25 cellular contexts compared by ENCODE assay signal in genomic region chr9:124506433-124506832, GRCh38. TPM values are rescaled to one million over a fixed set of nuclear protein-coding genes. Genes with fewer than 3 reads are reported as not detected.
DNase-seq lines count a peak whose midpoint lies in the region; ATAC-seq, FAIRE-seq and TF ChIP-seq lines count a peak whose summit lies in the region.
"Had no signal": no experiment of that assay in that cellular context is flagged by ENCODE, and none has a peak within 500 bp of the region (broad histone marks: within the 10 kb centered on the region; RNA-seq: fewer than 3 reads in every experiment).

No MANE protein-coding gene starts in this region.

- no peak overlapping the region for H3K14ac ChIP-seq in IMR-90 (replicated peaks; ENCODE audit: low read depth, low read length)
- H3K14ac ChIP-seq in H1 (ENCODE audit: insufficient read length), result no peak overlapping the region
- H3K14ac ChIP-seq in neuronal stem cell (ENCODE audit: low read length), result peak overlapping the region; percentile 5

- H3K9me3 ChIP-seq in IMR-90 (ENCODE audit: control insufficient read depth, insufficient read depth, low read length) (peaks cover 6% of the 10 kb centered on the region), H1 (ENCODE audit: insufficient read depth in 2 of 2, low read depth in 1 of 2, low read length in 1 of 2) (no peaks in the 10 kb centered on the region; a peak in 1 of 4 replicates), neuronal stem cell (replicated peaks in 1 of 2; ENCODE audit: control insufficient read depth in 2 of 2, insufficient read depth in 1 of 2, low read depth in 1 of 2, low read length in 2 of 2) (peaks cover 0 to 4% of the 10 kb centered on the region in 2 donors)
- H3K9me3 ChIP-seq: BLaER1 had no signal

- H2AK9ac ChIP-seq in IMR-90 (replicated peaks; ENCODE audit: low read depth, low read length, poor library complexity), result no peak overlapping the region

- WGBS in IMR-90 (ENCODE audit: extremely low coverage in 2 of 2, insufficient read length in 1 of 2), 2 experiments, result 88% methylated on average over 3 of the region's 8 CpGs; no CpG with 5 or more reads in 1 of the 2 experiments
- WGBS in H1 (ENCODE audit: extremely low coverage in 1 of 2, insufficient coverage in 1 of 2, insufficient read length in 1 of 2, insufficient replicate concordance in 2 of 2, low coverage in 1 of 2, low lambda C conversion rate in 2 of 2, missing lambda C conversion rate in 1 of 2), 2 experiments, result 81% methylated on average over 8 of the region's 8 CpGs; no CpG with 5 or more reads in 1 of the 2 experiments
- WGBS in neuronal stem cell (ENCODE audit: extremely low coverage in 2 of 2, insufficient read length in 2 of 2, insufficient replicate concordance in 1 of 2), 2 donors, result no CpG with 5 or more reads among the region's 8 CpGs

- TF ChIP-seq RAD21 in IMR-90 (IDR thresholded peaks at IDR 0.05; ENCODE audit: low read length) (no peak), H1 (IDR thresholded peaks at IDR 0.05 in 1 of 2, conservative IDR thresholded peaks at IDR 0.05 in 1 of 2; ENCODE audit: low read depth in 2 of 2, low read length in 2 of 2) (no peak)

- H3K79me2 ChIP-seq in H1 (ENCODE audit: control insufficient read depth in 1 of 2, insufficient read depth in 2 of 2, low read length in 2 of 2), result no peaks in the 10 kb centered on the region

- CTCF ChIA-PET in IMR-90 (lab: Yijun Ruan, JAX), result no interaction called here
- CTCF ChIA-PET in H1 (lab: Charles Lee; ENCODE audit: partially characterized antibody), result interaction anchor here (0.7 to 2.0 kb wide), 11 partner anchors 12 to 237 kb away, joined by 3 to 12 read pairs (median 6); no protein-coding TSS in a partner anchor

- TF ChIP-seq POLR2A in IMR-90 (IDR thresholded peaks at IDR 0.05; ENCODE audit: low read depth, low read length) (no peak), H1 (IDR thresholded peaks at IDR 0.05; ENCODE audit: control extremely low read depth in 1 of 2, low read depth in 2 of 2, low read length in 2 of 2) (no peak)

- H3K4ac ChIP-seq in IMR-90 (ENCODE audit: low read depth, low read length), result no peak overlapping the region
- no peak overlapping the region for H3K4ac ChIP-seq in H1 (replicated peaks; ENCODE audit: insufficient read length, low read depth, low read length)
- no peak overlapping the region for H3K4ac ChIP-seq in neuronal stem cell (ENCODE audit: low read length)

- H2BK12ac ChIP-seq in H1 (ENCODE audit: low read depth, low read length) (peak overlapping the region; percentile 84; the same call in 1 of the 2 replicates), neuronal stem cell (ENCODE audit: low read length) (no peak overlapping the region)

- H4K20me1 ChIP-seq in IMR-90 (ENCODE audit: insufficient read depth, low read length), result peaks cover 3% of the 10 kb centered on the region; the same call in 1 of the 2 replicates
- H4K20me1 ChIP-seq in H1 (replicated peaks in 1 of 2; ENCODE audit: control insufficient read depth in 1 of 2, insufficient read depth in 2 of 2, low read length in 2 of 2), result peaks cover 0 to 2% of the 10 kb centered on the region in 2 experiments

- H2AK5ac ChIP-seq in IMR-90 (ENCODE audit: low read depth, low read length) (no peak overlapping the region), H1 (ENCODE audit: low read depth, low read length) (no peak overlapping the region), neuronal stem cell (ENCODE audit: low read depth, low read length) (peak overlapping the region; percentile 99)

- TF ChIP-seq CTCF in IMR-90 (conservative IDR thresholded peaks at IDR 0.05; ENCODE audit: low read depth, low read length) (no peak), H1 (IDR thresholded peaks at IDR 0.05; ENCODE audit: control extremely low read depth in 1 of 3, insufficient read depth in 1 of 3, low read depth in 1 of 3, low read length in 3 of 3) (no peak)

- H3K56ac ChIP-seq in IMR-90 (ENCODE audit: extremely low read depth, insufficient read depth, low read length) (no peak overlapping the region), H1 (replicated peaks; ENCODE audit: insufficient read length, low read depth, low read length) (no peak overlapping the region)

- H2AFZ ChIP-seq in IMR-90 (replicated peaks; ENCODE audit: low read length, poor library complexity) (peak overlapping the region; percentile 17), H1 (ENCODE audit: low read length) (no peak overlapping the region), neuronal stem cell (ENCODE audit: low read length) (peak overlapping the region; percentile 20)
- H2AFZ ChIP-seq: PC-9 had no signal

- H4K5ac ChIP-seq in IMR-90 (ENCODE audit: low read depth, low read length) (no peak overlapping the region), H1 (ENCODE audit: insufficient read length, low read depth, low read length) (no peak overlapping the region)

- H3K9ac ChIP-seq in IMR-90 (ENCODE audit: low read depth, low read length) (no peak overlapping the region), H1 (replicated peaks in 1 of 4; ENCODE audit: extremely low read depth in 1 of 4, low read depth in 3 of 4, low read length in 3 of 4) (no peak overlapping the region), neuronal stem cell (ENCODE audit: low read depth, low read length, poor library complexity) (no peak overlapping the region)
- H3K9ac ChIP-seq: BLaER1 had no signal

- H3K9me1 ChIP-seq in IMR-90 (ENCODE audit: insufficient read depth, low read length), result no peaks in the 10 kb centered on the region

- dilution Hi-C loops in IMR-90 (cut with HindIII; ENCODE audit: low sequenced_read_pairs, unreplicated experiment), result no loop called here

- intact Hi-C loops in IMR-90 (cut with micrococcal nuclease), result no loop called here

- ATAC-seq in IMR-90 (ENCODE audit: low read depth) (no peak), GM21723 (IDR thresholded peaks at IDR 0.05; ENCODE audit: unreplicated experiment) (no peak), HG02798 (IDR thresholded peaks at IDR 0.05; ENCODE audit: poor library complexity, unreplicated experiment) (no peak)
- ATAC-seq: GM12878 had no signal

- H3K4me2 ChIP-seq in IMR-90 (ENCODE audit: low read depth, low read length) (no peak overlapping the region), H1 (ENCODE audit: insufficient read depth in 1 of 2, low read depth in 2 of 2, low read length in 2 of 2) (0 out of 4 replicates have a peak overlapping the region, but pooled peaks of 1 of the 2 experiments have one; percentile 55), neuronal stem cell (ENCODE audit: insufficient read depth, low read length, poor library complexity, severe bottlenecking) (no peak overlapping the region)
- H3K4me2 ChIP-seq: BLaER1, PC-9 had no signal

- no peak for TF ChIP-seq EP300 in H1 (IDR thresholded peaks at IDR 0.05; ENCODE audit: borderline replicate concordance in 1 of 2, low read depth in 2 of 2, low read length in 2 of 2)

- H3K27ac ChIP-seq in IMR-90 (ENCODE audit: insufficient read depth, low read length) (no peak overlapping the region), H1 (ENCODE audit: low read depth, low read length) (no peak overlapping the region), neuronal stem cell (replicated peaks; ENCODE audit: low read length) (no peak overlapping the region)
- H3K27ac ChIP-seq: BLaER1, PC-9 had no signal

- POLR2A ChIA-PET in IMR-90 (lab: Charles Lee; ENCODE audit: unreplicated experiment) (no interaction called here), H1 (lab: Charles Lee; ENCODE audit: partially characterized antibody) (interaction anchor here (1.1 to 2.0 kb wide), 3 partner anchors 12 to 22 kb away, joined by 4 to 6 read pairs (median 4); no protein-coding TSS in a partner anchor)

- H4K91ac ChIP-seq in IMR-90 (ENCODE audit: insufficient read depth, low read depth, low read length) (no peak overlapping the region), H1 (replicated peaks; ENCODE audit: insufficient read length, low read length) (peak overlapping the region; percentile 54), neuronal stem cell (ENCODE audit: low read depth, low read length, poor library complexity) (no peak overlapping the region)

- H3K23me2 ChIP-seq in H1 (ENCODE audit: low read depth, low read length), result peaks cover 7% of the 10 kb centered on the region; the same call in 1 of the 2 replicates

- H3K4me3 ChIP-seq in IMR-90 (ENCODE audit: insufficient read depth, low read depth, low read length) (no peak overlapping the region), H1 (ENCODE audit: extremely low read depth in 1 of 4, insufficient read depth in 2 of 4, low read depth in 3 of 4, low read length in 4 of 4) (no peak overlapping the region), neuronal stem cell (ENCODE audit: low read length in 2 of 2) (no peak overlapping the region)
- H3K4me3 ChIP-seq: BLaER1, GM12878, PC-9 had no signal

- no peak overlapping the region for H2BK5ac ChIP-seq in IMR-90 (ENCODE audit: low read depth, low read length, poor library complexity, severe bottlenecking)
- H2BK5ac ChIP-seq in H1 (ENCODE audit: low read depth, low read length), result 0 out of 2 replicates have a peak overlapping the region, but pooled peaks have one; percentile 5
- peak overlapping the region; percentile 4 for H2BK5ac ChIP-seq in neuronal stem cell (ENCODE audit: low read length)

- DNase-seq in IMR-90, result no peak
- peak in 1 of 2 experiments; percentile 51 for DNase-seq in H1 (ENCODE audit: low read depth in 1 of 2, low spot score in 2 of 2)
- no peak for DNase-seq in neuronal stem cell (ENCODE audit: low spot score)
- DNase-seq in COLO668 (lab: John Stamatoyannopoulos, UW; ENCODE audit: unreplicated experiment), result no peak
- DNase-seq in OCI-M2 (lab: John Stamatoyannopoulos, UW; ENCODE audit: unreplicated experiment), result no peak
- DNase-seq: ACHN; CD4-positive, alpha-beta memory T cell; DND-41; GOT3; Kasumi-1; NCI-H1417; NCI-H1694 treated with DMSO at 0.1 percent for 48 hours; NCI-H2081 treated with DMSO at 0.1 percent for 48 hours; NCI-H2171 treated with DMSO at 0.1 percent for 48 hours; NCI-H446; NCI-H526 treated with DMSO at 0.1 percent for 48 hours; PC-9; RPMI8226; SHP77 had no signal

- H3K79me1 ChIP-seq in IMR-90 (ENCODE audit: low read depth in 1 of 2, low read length in 2 of 2), result no peaks in the 10 kb centered on the region
- no peaks in the 10 kb centered on the region for H3K79me1 ChIP-seq in H1 (ENCODE audit: low read depth, low read length)
- no peaks in the 10 kb centered on the region for H3K79me1 ChIP-seq in neuronal stem cell (ENCODE audit: low read depth, low read length)

- H4K8ac ChIP-seq in IMR-90 (ENCODE audit: low read depth in 2 of 2, low read length in 2 of 2), result no peak overlapping the region
- H4K8ac ChIP-seq in H1 (ENCODE audit: extremely low read depth, insufficient read depth, low read length), result no peak overlapping the region
- no peak overlapping the region for H4K8ac ChIP-seq in neuronal stem cell (ENCODE audit: low read depth, low read length)

- H2BK20ac ChIP-seq in IMR-90 (ENCODE audit: low read depth, low read length) (no peak overlapping the region), H1 (ENCODE audit: low read length) (peak overlapping the region; percentile 72; the same call in 1 of the 2 replicates)

- H3K18ac ChIP-seq in IMR-90 (ENCODE audit: low read depth, low read length) (no peak overlapping the region), H1 (ENCODE audit: extremely low read depth, low read length) (peak overlapping the region; percentile 51; the same call in 1 of the 2 replicates), neuronal stem cell (ENCODE audit: low read length) (peak overlapping the region; percentile 31)

- H3K23ac ChIP-seq in IMR-90 (ENCODE audit: low read depth, low read length) (no peak overlapping the region), H1 (ENCODE audit: insufficient read length) (no peak overlapping the region), neuronal stem cell (ENCODE audit: low read depth, low read length, poor library complexity) (no peak overlapping the region)

- no peak overlapping the region for H2BK120ac ChIP-seq in IMR-90 (ENCODE audit: low read depth, low read length)
- H2BK120ac ChIP-seq in H1 (replicated peaks; ENCODE audit: low read depth, low read length), result no peak overlapping the region
- H2BK120ac ChIP-seq in neuronal stem cell (ENCODE audit: low read depth, low read length), result no peak overlapping the region

- no peak for FAIRE-seq in H1 (lab: Jason Lieb, UNC)
- FAIRE-seq: GM12878, GM18507 had no signal

- H3K36me3 ChIP-seq in IMR-90 (ENCODE audit: control insufficient read depth, insufficient read depth, low read length), result no peaks in the 10 kb centered on the region
- H3K36me3 ChIP-seq in H1 (ENCODE audit: control insufficient read depth in 2 of 4, insufficient read depth in 4 of 4, low read length in 3 of 4), result peaks cover 0 to 8% (median 0%) of the 10 kb centered on the region in 4 experiments; a peak in 1 of 8 replicates
- H3K36me3 ChIP-seq in neuronal stem cell (replicated peaks in 1 of 2; ENCODE audit: control insufficient read depth in 2 of 2, insufficient read depth in 2 of 2, low read length in 2 of 2), result no peaks in the 10 kb centered on the region
- H3K36me3 ChIP-seq: BLaER1 had no signal

- peaks cover 55% of the 10 kb centered on the region for H3K27me3 ChIP-seq in IMR-90 (ENCODE audit: control insufficient read depth, insufficient read depth, low read length)
- H3K27me3 ChIP-seq in H1 (replicated peaks in 1 of 4; ENCODE audit: control insufficient read depth in 3 of 4, extremely low read depth in 1 of 4, insufficient read depth in 3 of 4, low read length in 3 of 4), result peaks cover 39 to 52% (median 48%) of the 10 kb centered on the region in 4 experiments
- H3K27me3 ChIP-seq in neuronal stem cell (ENCODE audit: control insufficient read depth in 3 of 3, insufficient read depth in 3 of 3, low read depth in 1 of 3, low read length in 3 of 3), result peaks cover 28 to 63% (median 47%) of the 10 kb centered on the region in 3 experiments

- H3K4me1 ChIP-seq in IMR-90 (ENCODE audit: control insufficient read depth, insufficient read depth, low read length), result no peaks in the 10 kb centered on the region; the same call in 1 of the 2 replicates
- peaks cover 0 to 20% (median 10%) of the 10 kb centered on the region in 4 experiments; a peak in 6 of 7 replicates for H3K4me1 ChIP-seq in H1 (replicated peaks in 1 of 4; ENCODE audit: control insufficient read depth in 3 of 4, insufficient read depth in 4 of 4, low read length in 3 of 4)
- peaks cover 0 to 6% of the 10 kb centered on the region in 2 donors for H3K4me1 ChIP-seq in neuronal stem cell (ENCODE audit: control insufficient read depth in 2 of 2, insufficient read depth in 1 of 2, low read depth in 1 of 2, low read length in 2 of 2)

- no TSS peak for BruUV-seq in IMR-90 (replicated peaks; lab: Mats Ljungman, UMichigan)

- H2BK15ac ChIP-seq in IMR-90 (ENCODE audit: low read depth, low read length) (no peak overlapping the region), H1 (ENCODE audit: low read length) (no peak overlapping the region), neuronal stem cell (ENCODE audit: low read length) (no peak overlapping the region)

- in situ Hi-C loops in IMR-90 (cut with MboI; ENCODE audit: low sequenced_read_pairs), result no loop called here

RNA-seq across cellular contexts. Expression of gene NR5A1, which starts 0.8 kb away (rescaled TPM):
- not detected in 2 replicates for total RNA-seq in IMR-90 (2012; rRNA removed)
- polyA plus RNA-seq in IMR-90 (2012; rRNA removed), result not detected in 2 replicates
- not detected in 2 replicates for polyA plus RNA-seq in IMR-90 (2012; cell fraction: cytosol; rRNA removed)
- polyA plus RNA-seq in IMR-90 (2012; cell fraction: nucleus; rRNA removed; ENCODE audit: low replicate concordance), result not detected in 2 replicates
- 0.42 and 0.58 TPM in 2 replicates for total RNA-seq in H1 (2021; fragmentation: NEBNext Ultra II Directional; extraction: Animal tissue kit (Norgen Biotek cat#: 25700))
- polyA plus RNA-seq in H1 (2011; rRNA removed), result 0.29 and 0.74 TPM in 2 replicates
- 0.34 TPM for polyA plus RNA-seq in H1 (2011; cell fraction: cytosol; rRNA removed)
- polyA plus RNA-seq in H1 (2011; cell fraction: nucleus; rRNA removed), result 0.37 TPM
- 0.27 to 0.74 TPM (median 0.45 TPM) in 3 of 4 replicates, not detected in the other for polyA plus RNA-seq in H1 (2012, experiment 1 of 2)
- 0.16 TPM for polyA plus RNA-seq in H1 (2012, experiment 2 of 2)
- 0.22 TPM for polyA plus RNA-seq in H1 (2013, experiment 1 of 2)
- polyA plus RNA-seq in H1 (2013, experiment 2 of 2), result 0.17 TPM
- 0.47 and 0.90 TPM in 2 replicates for polyA minus RNA-seq in H1 (2011; rRNA and poly(A)+ RNA removed)
- polyA minus RNA-seq in H1 (2011; cell fraction: cytosol; rRNA and poly(A)+ RNA removed), result not detected
- 0.30 TPM for polyA minus RNA-seq in H1 (2011; cell fraction: nucleus; rRNA and poly(A)+ RNA removed)
- polyA plus RNA-seq in neuronal stem cell (2013, experiment 1 of 2), result 0.33 TPM
- polyA plus RNA-seq in neuronal stem cell (2013, experiment 2 of 2), result 0.30 TPM
- total RNA-seq: CD4-positive, alpha-beta memory T cell; MCF 10A had no signal
- polyA plus RNA-seq: CD4-positive, alpha-beta memory T cell had no signal

RNA-seq across cellular contexts. Expression of gene ADGRD2, which starts 56.2 kb away (rescaled TPM):
- not detected in 2 replicates for total RNA-seq in IMR-90 (2012; rRNA removed)
- polyA plus RNA-seq in IMR-90 (2012; rRNA removed), result not detected in 2 replicates
- not detected in 2 replicates for polyA plus RNA-seq in IMR-90 (2012; cell fraction: cytosol; rRNA removed)
- not detected in 2 replicates for polyA plus RNA-seq in IMR-90 (2012; cell fraction: nucleus; rRNA removed; ENCODE audit: low replicate concordance)
- 1.1 and 1.4 TPM in 2 replicates for total RNA-seq in H1 (2021; fragmentation: NEBNext Ultra II Directional; extraction: Animal tissue kit (Norgen Biotek cat#: 25700))
- 0.41 and 1.2 TPM in 2 replicates for polyA plus RNA-seq in H1 (2011; rRNA removed)
- 0.97 TPM for polyA plus RNA-seq in H1 (2011; cell fraction: cytosol; rRNA removed)
- polyA plus RNA-seq in H1 (2011; cell fraction: nucleus; rRNA removed), result 6.4 TPM
- 0.18 to 1.4 TPM (median 0.68 TPM) in 4 replicates for polyA plus RNA-seq in H1 (2012, experiment 1 of 2)
- polyA plus RNA-seq in H1 (2012, experiment 2 of 2), result 0.13 TPM
- 0.36 TPM for polyA plus RNA-seq in H1 (2013, experiment 1 of 2)
- 0.42 TPM for polyA plus RNA-seq in H1 (2013, experiment 2 of 2)
- polyA minus RNA-seq in H1 (2011; rRNA and poly(A)+ RNA removed), result 0.32 and 2.0 TPM in 2 replicates
- 2.3 TPM for polyA minus RNA-seq in H1 (2011; cell fraction: cytosol; rRNA and poly(A)+ RNA removed)
- polyA minus RNA-seq in H1 (2011; cell fraction: nucleus; rRNA and poly(A)+ RNA removed), result 4.8 TPM
- 0.54 TPM for polyA plus RNA-seq in neuronal stem cell (2013, experiment 1 of 2)
- polyA plus RNA-seq in neuronal stem cell (2013, experiment 2 of 2), result 0.58 TPM
- total RNA-seq: CD4-positive, alpha-beta memory T cell; GM12878; MCF 10A; PC-9 had no signal
- polyA plus RNA-seq: CD4-positive, alpha-beta memory T cell; GM12878 had no signal
